ENCODE assay signal across 8 cellular contexts in genomic region chr22:23552573-23552972, GRCh38. TPM values are rescaled to one million over a fixed set of nuclear protein-coding genes. Genes with fewer than 3 reads are reported as not detected.
"Had no signal": no experiment of that assay in that cellular context is flagged by ENCODE, and none has a peak within 500 bp of the region (broad histone marks: within the 10 kb centered on the region; RNA-seq: fewer than 3 reads in every experiment).

No MANE protein-coding gene starts in this region.

- ATAC-seq: GM12878 had no signal

- FAIRE-seq: G401.6, GM12878, GM12891, GM12892, GM18507, GM19239 had no signal

- H3K4me3 ChIP-seq: GM12878 had no signal

- DNase-seq: GDM1, GF-D8 had no signal

RNA-seq across cellular contexts. Expression of gene IGLL1, which starts 27.5 kb away (rescaled TPM):
- total RNA-seq: GM12878 had no signal
- polyA plus RNA-seq: GM12878 had no signal
